Comparison of ENCODE assay signal across 23 cellular contexts in genomic region chr13:29110003-29110402, GRCh38.
"Had no signal": no experiment of that assay in that cellular context is flagged by ENCODE, and none has a peak within 500 bp of the region (broad histone marks: within the 10 kb centered on the region; RNA-seq: fewer than 3 reads in every experiment).

No MANE protein-coding gene starts in this region.

- H3K4me3 ChIP-seq: adrenal gland, cardiac muscle cell, coronary artery, gastroesophageal sphincter, left lung, ovary, spleen, transverse colon had no signal

- H3K4me1 ChIP-seq: left lung, spleen, transverse colon had no signal

- DNase-seq: activated CD4-positive, alpha-beta T cell treated with anti-CD3 and anti-CD28 coated beads for 48 hours; activated CD4-positive, alpha-beta T cell treated with anti-CD3 and anti-CD28 coated beads, Interleukin-2, amount 50 U/mL, for 48 hours; activated CD8-positive, alpha-beta memory T cell treated with anti-CD3 and anti-CD28 coated beads for 24 hours; activated effector memory CD4-positive, alpha-beta T cell treated with anti-CD3 and anti-CD28 coated beads, Interleukin-2, amount 50 U/mL, for 16 hours; activated naive CD4-positive, alpha-beta T cell treated with anti-CD3 and anti-CD28 coated beads for 36 hours; activated naive CD8-positive, alpha-beta T cell treated with anti-CD3 and anti-CD28 coated beads for 36 hours; adrenal gland; aorta; effector memory CD8-positive, alpha-beta T cell; erythroblast; head of caudate nucleus; kidney glomerular epithelial cell; left lung; naive thymus-derived CD4-positive, alpha-beta T cell; ovary; retina; spleen; stimulated activated naive CD4-positive, alpha-beta T cell; T-cell; transverse colon had no signal

- H3K27ac ChIP-seq: adrenal gland, cardiac muscle cell, coronary artery, gastroesophageal sphincter, left lung, ovary, spleen, transverse colon had no signal

- H3K9me3 ChIP-seq: adrenal gland, gastroesophageal sphincter, left lung, ovary, spleen, transverse colon had no signal

- ATAC-seq: effector memory CD8-positive, alpha-beta T cell; gastroesophageal sphincter; left lung; naive thymus-derived CD4-positive, alpha-beta T cell; T-cell had no signal

- H3K27me3 ChIP-seq: adrenal gland, cardiac muscle cell, gastroesophageal sphincter, left lung, ovary, transverse colon had no signal

- H3K36me3 ChIP-seq: adrenal gland, cardiac muscle cell, gastroesophageal sphincter, left lung, ovary, spleen, transverse colon had no signal
